In genomic region chr2:42685303-42685702, GRCh38 we compare ENCODE assay signal across 9 cellular contexts.
"Had no signal": no experiment of that assay in that cellular context is flagged by ENCODE, and none has a peak within 500 bp of the region (broad histone marks: within the 10 kb centered on the region; RNA-seq: fewer than 3 reads in every experiment).

No MANE protein-coding gene starts in this region.

- H3K9ac ChIP-seq: GM23248, KMS-11 had no signal

- H3K27ac ChIP-seq: GM23248, KMS-11 had no signal

- H3K4me3 Mint-ChIP-seq: H9, IgD-negative memory B cell had no signal

- H3K27me3 Mint-ChIP-seq: IgD-negative memory B cell had no signal

- H3K27ac Mint-ChIP-seq: H9, IgD-negative memory B cell had no signal

- FAIRE-seq: H54, HTR-8/SVneo had no signal

- H2AFZ ChIP-seq: GM23248 had no signal

- DNase-seq: GM23248, GOT3, H9, HCEC 1CT, KBM-7 had no signal

- H3K4me3 ChIP-seq: GM23248 had no signal

- H3K9me3 Mint-ChIP-seq: H9 had no signal

- H3K4me2 ChIP-seq: KMS-11 had no signal
